Comparison of ENCODE assay signal across 7 cellular contexts in genomic region chr17:79777844-79778503, GRCh38. TPM values are rescaled to one million over a fixed set of nuclear protein-coding genes. Genes with fewer than 3 reads are reported as not detected.
DNase-seq lines count a peak whose midpoint lies in the region; ATAC-seq and TF ChIP-seq lines count a peak whose summit lies in the region.

TSS of gene CBX2 (plus strand) at chr17:79778148. CDS start at chr17:79778236, 88 bp downstream.

- H3K27me3 ChIP-seq in duodenal mucosa (ENCODE audit: control insufficient read depth in 1 of 2, insufficient read depth in 2 of 2, low read length in 2 of 2) (peaks cover 77 to 81% of the 10 kb centered on the region in 2 donors), lower lobe of right lung (ENCODE audit: low read depth) (peaks cover 57% of the 10 kb centered on the region)

- in situ Hi-C loops in GM13977 (cut with MboI; ENCODE audit: low pct_unique_long_range_greater_than_20kb, low sequenced_read_pairs, unreplicated experiment): loop anchor here (25.0 kb wide), 1 partner anchor 184 kb away; no protein-coding TSS in a partner anchor

- ATAC-seq in HG02870 (IDR thresholded peaks at IDR 0.05; ENCODE audit: unreplicated experiment) (peak; percentile 45), lower lobe of right lung (peak; percentile 87)

- TF ChIP-seq CTCF in GM13977 (IDR thresholded peaks at IDR 0.05; ENCODE audit: extremely low read depth, insufficient read depth, missing control alignments) (no peak), lower lobe of right lung (IDR thresholded peaks at IDR 0.05) (no peak)

- intact Hi-C loops in lower lobe of right lung (cut with DNase I): no loop called here

- no peak within 1 kb of the TSS for H3K9ac ChIP-seq in duodenal mucosa (ENCODE audit: low read depth in 1 of 2, low read length in 2 of 2)

- H3K27ac ChIP-seq in duodenal mucosa (ENCODE audit: low read depth, low read length) (no peak within 1 kb of the TSS), lower lobe of right lung (peak within 1 kb of the TSS; percentile 64)

- DNase-seq in GM13977 (ENCODE audit: low spot score): peak; percentile 99
- DNase-seq in NCI-H460 (ENCODE audit: extremely low read depth, low read depth): peak; percentile 73
- DNase-seq in activated CD4-positive, alpha-beta T cell treated with anti-CD3 and anti-CD28 coated beads, Interleukin-2, amount 50 U/mL, for 4 hours: peak; percentile 67 to 76
- DNase-seq in lower lobe of right lung: peak; percentile 79
- DNase-seq in stimulated activated CD4-positive, alpha-beta T cell treated with anti-CD3 and anti-CD28 coated beads, TNF-alpha, amount 100 ng/mL, for 24 hours (ENCODE audit: low read depth in 3 of 3): peak; percentile 53 to 81 (median 66)

- H3K4me1 ChIP-seq in duodenal mucosa (ENCODE audit: control insufficient read depth in 1 of 2, insufficient read depth in 2 of 2, low read length in 2 of 2): peaks cover 16 to 17% of the 10 kb centered on the region in 2 donors
- H3K4me1 ChIP-seq in lower lobe of right lung: peaks cover 22% of the 10 kb centered on the region

- H3K9me3 ChIP-seq in duodenal mucosa (ENCODE audit: control insufficient read depth in 1 of 2, low read length in 2 of 2) (no peaks in the 10 kb centered on the region), lower lobe of right lung (no peaks in the 10 kb centered on the region)

- H3K4me3 ChIP-seq in duodenal mucosa (ENCODE audit: low read depth in 1 of 2, low read length in 2 of 2) (peak within 1 kb of the TSS; percentile 55), lower lobe of right lung (peak within 1 kb of the TSS; percentile 75)

- H3K36me3 ChIP-seq in duodenal mucosa (ENCODE audit: control insufficient read depth in 1 of 2, insufficient read depth in 2 of 2, low read length in 2 of 2) (no peaks in the 10 kb centered on the region), lower lobe of right lung (no peaks in the 10 kb centered on the region)

RNA-seq across cellular contexts. Expression of gene CBX2, which starts in this region (rescaled TPM):
- total RNA-seq in NCI-H460 (2014; rRNA removed; shearing (Covaris generic)): 23.7 and 26.8 TPM in 2 replicates
- 87.7 and 96.1 TPM in 2 replicates for polyA plus RNA-seq in NCI-H460 (2014; cell fraction: nucleus; rRNA removed)
- total RNA-seq in lower lobe of right lung: 3.9 TPM
